ENCODE assay signal across 1 cellular context in the genomic region with DNA sequence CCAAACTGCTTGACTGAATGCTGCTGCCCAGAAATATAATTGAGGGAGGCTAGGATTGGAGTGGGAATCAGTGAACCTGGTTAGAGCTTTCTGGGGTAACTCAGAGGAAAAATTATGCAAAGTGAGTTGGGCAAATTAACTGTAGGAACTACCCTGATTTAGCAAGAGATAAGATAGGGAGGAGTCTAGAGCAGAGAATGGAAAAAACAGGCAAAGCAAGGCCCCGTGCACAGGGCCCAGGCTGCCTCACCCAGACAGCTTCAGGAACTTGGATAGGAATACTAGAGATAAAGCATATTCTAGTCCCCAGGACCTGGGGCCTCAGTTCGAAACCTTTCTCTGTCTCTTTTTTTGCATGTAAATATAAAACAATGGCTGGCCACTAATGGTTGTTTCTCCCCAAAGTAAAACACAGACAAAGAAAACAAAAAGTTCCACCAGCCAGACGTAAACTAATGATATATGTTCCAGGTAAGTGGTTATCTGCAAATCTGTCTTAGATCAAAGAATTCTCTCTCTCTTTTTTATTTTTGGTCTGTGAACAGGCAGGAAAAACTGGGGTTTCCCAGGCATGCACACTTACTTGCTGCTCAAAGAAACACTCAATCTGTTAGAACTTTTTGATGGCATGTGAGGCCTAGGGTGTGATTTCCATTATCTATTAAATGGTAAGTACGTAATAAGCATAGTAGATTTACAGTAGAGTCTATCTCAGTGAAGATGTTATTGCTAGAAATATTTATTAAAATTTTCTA.
TF ChIP-seq lines count a peak whose summit lies in the region.

No MANE protein-coding gene starts in this region.

TF ChIP-seq in SK-N-SH, 30 proteins besides CTCF, POLR2A, EP300 and RAD21 (continued from another document):
- no peak for TF ChIP-seq JUND (IDR thresholded peaks at IDR 0.05)
- no peak for TF ChIP-seq RXRA (IDR thresholded peaks at IDR 0.05; ENCODE audit: borderline replicate concordance, low read depth)
- TF ChIP-seq GATA2 (CRISPR knock-in tag; IDR thresholded peaks at IDR 0.05): no peak
- no peak for TF ChIP-seq FOSL2 (IDR thresholded peaks at IDR 0.05; ENCODE audit: borderline replicate concordance, low read depth)
- TF ChIP-seq, protein P1, sequence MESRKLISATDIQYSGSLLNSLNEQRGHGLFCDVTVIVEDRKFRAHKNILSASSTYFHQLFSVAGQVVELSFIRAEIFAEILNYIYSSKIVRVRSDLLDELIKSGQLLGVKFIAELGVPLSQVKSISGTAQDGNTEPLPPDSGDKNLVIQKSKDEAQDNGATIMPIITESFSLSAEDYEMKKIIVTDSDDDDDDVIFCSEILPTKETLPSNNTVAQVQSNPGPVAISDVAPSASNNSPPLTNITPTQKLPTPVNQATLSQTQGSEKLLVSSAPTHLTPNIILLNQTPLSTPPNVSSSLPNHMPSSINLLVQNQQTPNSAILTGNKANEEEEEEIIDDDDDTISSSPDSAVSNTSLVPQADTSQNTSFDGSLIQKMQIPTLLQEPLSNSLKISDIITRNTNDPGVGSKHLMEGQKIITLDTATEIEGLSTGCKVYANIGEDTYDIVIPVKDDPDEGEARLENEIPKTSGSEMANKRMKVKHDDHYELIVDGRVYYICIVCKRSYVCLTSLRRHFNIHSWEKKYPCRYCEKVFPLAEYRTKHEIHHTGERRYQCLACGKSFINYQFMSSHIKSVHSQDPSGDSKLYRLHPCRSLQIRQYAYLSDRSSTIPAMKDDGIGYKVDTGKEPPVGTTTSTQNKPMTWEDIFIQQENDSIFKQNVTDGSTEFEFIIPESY (IDR thresholded peaks at IDR 0.05; ENCODE audit: borderline replicate concordance, low read depth): no peak
- no peak for TF ChIP-seq TEAD4 (IDR thresholded peaks at IDR 0.05; ENCODE audit: borderline replicate concordance, insufficient read depth)
- no peak for TF ChIP-seq FOXM1 (IDR thresholded peaks at IDR 0.05; ENCODE audit: low read depth)
- TF ChIP-seq, protein P2, sequence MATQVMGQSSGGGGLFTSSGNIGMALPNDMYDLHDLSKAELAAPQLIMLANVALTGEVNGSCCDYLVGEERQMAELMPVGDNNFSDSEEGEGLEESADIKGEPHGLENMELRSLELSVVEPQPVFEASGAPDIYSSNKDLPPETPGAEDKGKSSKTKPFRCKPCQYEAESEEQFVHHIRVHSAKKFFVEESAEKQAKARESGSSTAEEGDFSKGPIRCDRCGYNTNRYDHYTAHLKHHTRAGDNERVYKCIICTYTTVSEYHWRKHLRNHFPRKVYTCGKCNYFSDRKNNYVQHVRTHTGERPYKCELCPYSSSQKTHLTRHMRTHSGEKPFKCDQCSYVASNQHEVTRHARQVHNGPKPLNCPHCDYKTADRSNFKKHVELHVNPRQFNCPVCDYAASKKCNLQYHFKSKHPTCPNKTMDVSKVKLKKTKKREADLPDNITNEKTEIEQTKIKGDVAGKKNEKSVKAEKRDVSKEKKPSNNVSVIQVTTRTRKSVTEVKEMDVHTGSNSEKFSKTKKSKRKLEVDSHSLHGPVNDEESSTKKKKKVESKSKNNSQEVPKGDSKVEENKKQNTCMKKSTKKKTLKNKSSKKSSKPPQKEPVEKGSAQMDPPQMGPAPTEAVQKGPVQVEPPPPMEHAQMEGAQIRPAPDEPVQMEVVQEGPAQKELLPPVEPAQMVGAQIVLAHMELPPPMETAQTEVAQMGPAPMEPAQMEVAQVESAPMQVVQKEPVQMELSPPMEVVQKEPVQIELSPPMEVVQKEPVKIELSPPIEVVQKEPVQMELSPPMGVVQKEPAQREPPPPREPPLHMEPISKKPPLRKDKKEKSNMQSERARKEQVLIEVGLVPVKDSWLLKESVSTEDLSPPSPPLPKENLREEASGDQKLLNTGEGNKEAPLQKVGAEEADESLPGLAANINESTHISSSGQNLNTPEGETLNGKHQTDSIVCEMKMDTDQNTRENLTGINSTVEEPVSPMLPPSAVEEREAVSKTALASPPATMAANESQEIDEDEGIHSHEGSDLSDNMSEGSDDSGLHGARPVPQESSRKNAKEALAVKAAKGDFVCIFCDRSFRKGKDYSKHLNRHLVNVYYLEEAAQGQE (IDR thresholded peaks at IDR 0.05; ENCODE audit: low read depth, low read length): no peak
- TF ChIP-seq YY1 (IDR thresholded peaks at IDR 0.05; ENCODE audit: low read depth): no peak
- TF ChIP-seq, protein P3, sequence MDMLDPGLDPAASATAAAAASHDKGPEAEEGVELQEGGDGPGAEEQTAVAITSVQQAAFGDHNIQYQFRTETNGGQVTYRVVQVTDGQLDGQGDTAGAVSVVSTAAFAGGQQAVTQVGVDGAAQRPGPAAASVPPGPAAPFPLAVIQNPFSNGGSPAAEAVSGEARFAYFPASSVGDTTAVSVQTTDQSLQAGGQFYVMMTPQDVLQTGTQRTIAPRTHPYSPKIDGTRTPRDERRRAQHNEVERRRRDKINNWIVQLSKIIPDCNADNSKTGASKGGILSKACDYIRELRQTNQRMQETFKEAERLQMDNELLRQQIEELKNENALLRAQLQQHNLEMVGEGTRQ (IDR thresholded peaks at IDR 0.05; ENCODE audit: borderline replicate concordance, low read depth, low read length): no peak
TF ChIP-seq in SK-N-SH: peak in this region for 0.
